Comparison of ENCODE assay signal across 20 cellular contexts in genomic region chr20:52958206-52958605, GRCh38.
"Had no signal": no experiment of that assay in that cellular context is flagged by ENCODE, and none has a peak within 500 bp of the region (broad histone marks: within the 10 kb centered on the region; RNA-seq: fewer than 3 reads in every experiment).

No MANE protein-coding gene starts in this region.

- ATAC-seq: effector memory CD8-positive, alpha-beta T cell; left lobe of liver had no signal

- H3K36me3 Mint-ChIP-seq: activated CD4-positive, alpha-beta memory T cell treated with anti-CD3 and anti-CD28 coated beads for 36 hours; activated naive CD8-positive, alpha-beta T cell; neural progenitor cell had no signal

- H3K4me1 ChIP-seq: esophagus squamous epithelium, neural progenitor cell, tibial nerve, uterus had no signal

- FAIRE-seq: islet of Langerhans had no signal

- H3K27ac ChIP-seq: esophagus squamous epithelium, hepatocyte, neural progenitor cell, skin epidermis, tibial nerve, uterus had no signal

- H3K9me3 ChIP-seq: esophagus squamous epithelium, tibial nerve, uterus had no signal

- H3K9me3 Mint-ChIP-seq: activated B cell treated with CpG ODN at 0.5 μM for 24 hours; activated CD4-positive, alpha-beta memory T cell treated with anti-CD3 and anti-CD28 coated beads for 36 hours; activated T-helper 1 cell treated with anti-CD3 and anti-CD28 coated beads, Interleukin-12 subunit alpha, Interleukin-12 subunit beta, Interleukin-2, Interleukin-4 antibody, amounts not matched to agents 30 ng/mL and 10 ng/mL and 1 ng/mL, durations not matched to agents 14 hours and 24 hours and 36 hours; dendritic cell treated with granulocyte-macrophage colony-stimulating factor and Interleukin-4, amounts not matched to agents 40 ng/mL and 50 ng/mL, for 4 days; effector memory CD8-positive, alpha-beta T cell; neural progenitor cell; stimulated activated naive CD8-positive, alpha-beta T cell treated with anti-CD3 and anti-CD28 coated beads, Interleukin-15, Interleukin-2, amounts not matched to agents 100 ng/mL and 50 ng/mL, for 24 hours had no signal

- H3K27me3 ChIP-seq: esophagus squamous epithelium, hepatocyte, neural progenitor cell, tibial nerve, uterus had no signal

- H3K79me2 ChIP-seq: hepatocyte had no signal

- H3K4me2 ChIP-seq: hepatocyte, neural progenitor cell had no signal

- H3K27me3 Mint-ChIP-seq: activated CD4-positive, alpha-beta memory T cell treated with anti-CD3 and anti-CD28 coated beads for 36 hours; activated naive CD8-positive, alpha-beta T cell; dendritic cell treated with granulocyte-macrophage colony-stimulating factor and Interleukin-4, amounts not matched to agents 40 ng/mL and 50 ng/mL, for 4 days; progenitor cell of endocrine pancreas had no signal

- H3K27ac Mint-ChIP-seq: activated B cell treated with CpG ODN at 0.5 μM for 24 hours; activated CD4-positive, alpha-beta memory T cell treated with anti-CD3 and anti-CD28 coated beads for 36 hours; activated naive CD8-positive, alpha-beta T cell; activated T-helper 1 cell treated with anti-CD3 and anti-CD28 coated beads, Interleukin-12 subunit alpha, Interleukin-12 subunit beta, Interleukin-2, Interleukin-4 antibody, amounts not matched to agents 30 ng/mL and 10 ng/mL and 1 ng/mL, durations not matched to agents 14 hours and 24 hours and 36 hours; dendritic cell treated with granulocyte-macrophage colony-stimulating factor and Interleukin-4, amounts not matched to agents 40 ng/mL and 50 ng/mL, for 4 days; effector memory CD8-positive, alpha-beta T cell; neural progenitor cell; progenitor cell of endocrine pancreas; stimulated activated naive CD8-positive, alpha-beta T cell treated with anti-CD3 and anti-CD28 coated beads, Interleukin-15, Interleukin-2, amounts not matched to agents 100 ng/mL and 50 ng/mL, for 24 hours had no signal

- DNase-seq: activated B cell treated with CpG ODN at 0.5 μM for 24 hours; activated CD4-positive, alpha-beta memory T cell treated with anti-CD3 and anti-CD28 coated beads for 36 hours; activated CD4-positive, alpha-beta T cell treated with anti-CD3 and anti-CD28 coated beads for 4 hours; activated T-cell treated with anti-CD3 and anti-CD28 coated beads for 4 hours; effector memory CD8-positive, alpha-beta T cell; esophagus squamous epithelium; stimulated activated CD4-positive, alpha-beta T cell treated with anti-CD3 and anti-CD28 coated beads, Interleukin-15, amount 100 ng/mL, for 24 hours; stimulated activated CD4-positive, alpha-beta T cell treated with anti-CD3 and anti-CD28 coated beads, Interleukin-2, amount 100 ng/mL, for 48 hours; uterus had no signal

- H3K9ac ChIP-seq: neural progenitor cell had no signal

- H3K4me3 ChIP-seq: esophagus squamous epithelium, hepatocyte, neural progenitor cell, skin epidermis, tibial nerve, uterus had no signal

- H3K4me3 Mint-ChIP-seq: activated B cell treated with CpG ODN at 0.5 μM for 24 hours; activated CD4-positive, alpha-beta memory T cell treated with anti-CD3 and anti-CD28 coated beads for 36 hours; activated naive CD8-positive, alpha-beta T cell; activated T-helper 1 cell treated with anti-CD3 and anti-CD28 coated beads, Interleukin-12 subunit alpha, Interleukin-12 subunit beta, Interleukin-2, Interleukin-4 antibody, amounts not matched to agents 30 ng/mL and 10 ng/mL and 1 ng/mL, durations not matched to agents 14 hours and 24 hours and 36 hours; dendritic cell treated with granulocyte-macrophage colony-stimulating factor and Interleukin-4, amounts not matched to agents 40 ng/mL and 50 ng/mL, for 4 days; effector memory CD8-positive, alpha-beta T cell; neural progenitor cell; stimulated activated naive CD8-positive, alpha-beta T cell treated with anti-CD3 and anti-CD28 coated beads, Interleukin-15, Interleukin-2, amounts not matched to agents 100 ng/mL and 50 ng/mL, for 24 hours had no signal

- H3K36me3 ChIP-seq: esophagus squamous epithelium, neural progenitor cell, tibial nerve, uterus had no signal
